Comparison of ENCODE assay signal across 1 cellular context in the genomic region with DNA sequence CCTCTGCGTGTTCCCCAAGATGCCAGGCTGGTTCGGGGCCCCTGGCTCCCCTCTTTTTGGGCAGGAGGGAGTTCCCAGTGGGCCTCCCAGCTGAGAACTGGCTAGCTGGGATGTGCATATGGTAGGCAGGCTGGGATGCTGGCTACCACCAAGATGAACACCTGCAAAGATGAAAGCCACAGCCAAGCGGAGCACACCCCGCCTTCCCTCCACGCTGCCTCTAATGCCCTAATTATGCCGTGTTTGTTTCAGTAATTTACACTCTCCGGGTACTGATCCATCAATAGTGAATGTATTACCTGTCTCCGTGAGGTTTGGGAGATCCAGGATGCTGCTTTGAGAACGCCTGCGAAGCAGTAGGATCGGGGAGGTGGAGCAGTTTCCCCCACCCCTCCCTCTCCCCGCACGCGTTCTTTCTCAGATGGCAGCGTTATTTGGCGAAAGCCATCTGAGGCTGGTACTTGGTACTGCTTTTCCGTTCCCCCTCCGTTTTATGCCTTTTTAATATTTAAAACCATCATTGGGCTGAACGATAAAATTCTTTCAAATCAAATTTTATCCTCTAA.
TF ChIP-seq lines count a peak whose summit lies in the region.

No MANE protein-coding gene starts in this region.

TF ChIP-seq in WTC11, 78 proteins besides CTCF, POLR2A, EP300 and RAD21 (continued from another document):
- TF ChIP-seq, protein P1, sequence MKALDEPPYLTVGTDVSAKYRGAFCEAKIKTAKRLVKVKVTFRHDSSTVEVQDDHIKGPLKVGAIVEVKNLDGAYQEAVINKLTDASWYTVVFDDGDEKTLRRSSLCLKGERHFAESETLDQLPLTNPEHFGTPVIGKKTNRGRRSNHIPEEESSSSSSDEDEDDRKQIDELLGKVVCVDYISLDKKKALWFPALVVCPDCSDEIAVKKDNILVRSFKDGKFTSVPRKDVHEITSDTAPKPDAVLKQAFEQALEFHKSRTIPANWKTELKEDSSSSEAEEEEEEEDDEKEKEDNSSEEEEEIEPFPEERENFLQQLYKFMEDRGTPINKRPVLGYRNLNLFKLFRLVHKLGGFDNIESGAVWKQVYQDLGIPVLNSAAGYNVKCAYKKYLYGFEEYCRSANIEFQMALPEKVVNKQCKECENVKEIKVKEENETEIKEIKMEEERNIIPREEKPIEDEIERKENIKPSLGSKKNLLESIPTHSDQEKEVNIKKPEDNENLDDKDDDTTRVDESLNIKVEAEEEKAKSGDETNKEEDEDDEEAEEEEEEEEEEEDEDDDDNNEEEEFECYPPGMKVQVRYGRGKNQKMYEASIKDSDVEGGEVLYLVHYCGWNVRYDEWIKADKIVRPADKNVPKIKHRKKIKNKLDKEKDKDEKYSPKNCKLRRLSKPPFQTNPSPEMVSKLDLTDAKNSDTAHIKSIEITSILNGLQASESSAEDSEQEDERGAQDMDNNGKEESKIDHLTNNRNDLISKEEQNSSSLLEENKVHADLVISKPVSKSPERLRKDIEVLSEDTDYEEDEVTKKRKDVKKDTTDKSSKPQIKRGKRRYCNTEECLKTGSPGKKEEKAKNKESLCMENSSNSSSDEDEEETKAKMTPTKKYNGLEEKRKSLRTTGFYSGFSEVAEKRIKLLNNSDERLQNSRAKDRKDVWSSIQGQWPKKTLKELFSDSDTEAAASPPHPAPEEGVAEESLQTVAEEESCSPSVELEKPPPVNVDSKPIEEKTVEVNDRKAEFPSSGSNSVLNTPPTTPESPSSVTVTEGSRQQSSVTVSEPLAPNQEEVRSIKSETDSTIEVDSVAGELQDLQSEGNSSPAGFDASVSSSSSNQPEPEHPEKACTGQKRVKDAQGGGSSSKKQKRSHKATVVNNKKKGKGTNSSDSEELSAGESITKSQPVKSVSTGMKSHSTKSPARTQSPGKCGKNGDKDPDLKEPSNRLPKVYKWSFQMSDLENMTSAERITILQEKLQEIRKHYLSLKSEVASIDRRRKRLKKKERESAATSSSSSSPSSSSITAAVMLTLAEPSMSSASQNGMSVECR (CRISPR knock-in tag; IDR thresholded peaks at IDR 0.05; ENCODE audit: borderline replicate concordance), result no peak
- TF ChIP-seq, protein P2, sequence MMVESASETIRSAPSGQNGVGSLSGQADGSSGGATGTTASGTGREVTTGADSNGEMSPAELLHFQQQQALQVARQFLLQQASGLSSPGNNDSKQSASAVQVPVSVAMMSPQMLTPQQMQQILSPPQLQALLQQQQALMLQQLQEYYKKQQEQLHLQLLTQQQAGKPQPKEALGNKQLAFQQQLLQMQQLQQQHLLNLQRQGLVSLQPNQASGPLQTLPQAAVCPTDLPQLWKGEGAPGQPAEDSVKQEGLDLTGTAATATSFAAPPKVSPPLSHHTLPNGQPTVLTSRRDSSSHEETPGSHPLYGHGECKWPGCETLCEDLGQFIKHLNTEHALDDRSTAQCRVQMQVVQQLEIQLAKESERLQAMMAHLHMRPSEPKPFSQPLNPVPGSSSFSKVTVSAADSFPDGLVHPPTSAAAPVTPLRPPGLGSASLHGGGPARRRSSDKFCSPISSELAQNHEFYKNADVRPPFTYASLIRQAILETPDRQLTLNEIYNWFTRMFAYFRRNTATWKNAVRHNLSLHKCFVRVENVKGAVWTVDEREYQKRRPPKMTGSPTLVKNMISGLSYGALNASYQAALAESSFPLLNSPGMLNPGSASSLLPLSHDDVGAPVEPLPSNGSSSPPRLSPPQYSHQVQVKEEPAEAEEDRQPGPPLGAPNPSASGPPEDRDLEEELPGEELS (CRISPR knock-in tag; IDR thresholded peaks at IDR 0.05), result no peak
- TF ChIP-seq ELF4 (CRISPR knock-in tag; IDR thresholded peaks at IDR 0.05; ENCODE audit: low read depth), result no peak
